30 cellular contexts compared by ENCODE assay signal in the genomic region with DNA sequence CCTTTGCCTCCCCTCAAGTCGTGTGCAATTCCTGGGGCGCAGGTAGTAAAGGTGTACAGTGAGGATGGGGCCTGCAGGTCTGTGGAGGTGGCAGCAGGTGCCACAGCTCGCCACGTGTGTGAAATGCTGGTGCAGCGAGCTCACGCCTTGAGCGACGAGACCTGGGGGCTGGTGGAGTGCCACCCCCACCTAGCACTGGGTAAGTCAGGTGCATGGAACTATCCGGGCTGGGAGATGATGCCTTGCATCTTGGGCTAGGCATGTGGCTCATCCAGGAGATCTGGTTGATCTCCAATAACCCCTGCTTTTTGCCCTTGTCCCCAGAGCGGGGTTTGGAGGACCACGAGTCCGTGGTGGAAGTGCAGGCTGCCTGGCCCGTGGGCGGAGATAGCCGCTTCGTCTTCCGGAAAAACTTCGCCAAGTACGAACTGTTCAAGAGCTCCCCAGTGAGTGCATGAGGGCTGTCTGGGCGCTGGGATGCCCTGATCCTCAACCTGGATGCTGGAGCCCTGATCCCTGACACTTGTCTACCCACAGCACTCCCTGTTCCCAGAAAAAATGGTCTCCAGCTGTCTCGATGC. TPM values are rescaled to one million over a fixed set of nuclear protein-coding genes. Genes with fewer than 3 reads are reported as not detected.
"Had no signal": no experiment of that assay in that cellular context is flagged by ENCODE, and none has a peak within 500 bp of the region (broad histone marks: within the 10 kb centered on the region; RNA-seq: fewer than 3 reads in every experiment).

No MANE protein-coding gene starts in this region.

- H3K4me2 ChIP-seq: hepatocyte had no signal

- H3K4me3 ChIP-seq: hepatocyte, left ventricle myocardium inferior, vagina had no signal

- DNase-seq: activated CD4-positive, alpha-beta T cell treated with anti-CD3 and anti-CD28 coated beads, Interleukin-2, amount 10 ng/mL, durations not matched to agents 7 days and 5 days; activated CD4-positive, CD25-positive, alpha-beta regulatory T cell treated with anti-CD3 and anti-CD28 coated beads, Interleukin-2, amount 50 U/mL, for 72 hours; activated CD8-positive, alpha-beta memory T cell treated with anti-CD3 and anti-CD28 coated beads, Interleukin-2, amount 10 ng/mL, durations not matched to agents 7 days and 5 days; activated CD8-positive, alpha-beta T cell treated with anti-CD3 and anti-CD28 coated beads for 36 hours; activated effector memory CD4-positive, alpha-beta T cell treated with anti-CD3 and anti-CD28 coated beads, Interleukin-2, amount 50 U/mL, for 16 hours; activated T-cell treated with anti-CD3 and anti-CD28 coated beads for 4 hours; anterior cingulate cortex; effector CD8-positive, alpha-beta T cell; erythroblast; foreskin fibroblast; immature natural killer cell; kidney glomerular epithelial cell; left ventricle myocardium inferior; mammary epithelial cell; midbrain; nucleus accumbens; small intestine; stimulated activated CD4-positive, alpha-beta T cell treated with anti-CD3 and anti-CD28 coated beads, Interleukin-15, amount 100 ng/mL, for 24 hours; stimulated activated CD4-positive, alpha-beta T cell treated with anti-CD3 and anti-CD28 coated beads, Interleukin-2, amount 100 ng/mL, for 48 hours; stimulated activated CD8-positive, alpha-beta memory T cell treated with anti-CD3 and anti-CD28 coated beads, Interleukin-4, amount 100 ng/mL, for 48 hours; stimulated activated naive B cell treated with anti-CD40 and anti-IgM and Interleukin-4, amounts not matched to agents 10 μg/mL and 1 μg/mL and 100 μg/mL, for 72 hours; trophoblast cell had no signal

- H3K36me3 ChIP-seq: left ventricle myocardium inferior had no signal

- H2AFZ ChIP-seq: hepatocyte had no signal

- H3K36me3 Mint-ChIP-seq: activated CD8-positive, alpha-beta memory T cell treated with anti-CD3 and anti-CD28 coated beads, Interleukin-2, amount 10 ng/mL, durations not matched to agents 7 days and 5 days; activated naive CD4-positive, alpha-beta T cell treated with anti-CD3 and anti-CD28 coated beads, Interleukin-2, amount 50 U/mL, for 24 hours; brain; immature natural killer cell; natural killer cell treated with Interleukin-12 subunit alpha and Interleukin-12 subunit beta and Interleukin-15 and Interleukin-18, amount 100 ng/mL, for 72 hours; stimulated activated naive B cell treated with anti-CD40 and anti-IgM and Interleukin-4, amounts not matched to agents 10 μg/mL and 1 μg/mL and 100 μg/mL, for 72 hours had no signal

- H3K4me3 Mint-ChIP-seq: activated CD4-positive, alpha-beta T cell treated with anti-CD3 and anti-CD28 coated beads, Interleukin-2, amount 10 ng/mL, durations not matched to agents 7 days and 5 days; activated CD8-positive, alpha-beta memory T cell treated with anti-CD3 and anti-CD28 coated beads, Interleukin-2, amount 10 ng/mL, durations not matched to agents 7 days and 5 days; activated CD8-positive, alpha-beta T cell treated with anti-CD3 and anti-CD28 coated beads for 36 hours; activated naive CD4-positive, alpha-beta T cell treated with anti-CD3 and anti-CD28 coated beads, Interleukin-2, amount 50 U/mL, for 24 hours; brain; dendritic cell treated with granulocyte-macrophage colony-stimulating factor and Interleukin-4, amounts not matched to agents 40 ng/mL and 50 ng/mL, for 4 days; immature natural killer cell; natural killer cell treated with Interleukin-12 subunit alpha and Interleukin-12 subunit beta and Interleukin-15 and Interleukin-18, amount 100 ng/mL, for 72 hours; stimulated activated naive B cell treated with anti-CD40 and anti-IgM and Interleukin-4, amounts not matched to agents 10 μg/mL and 1 μg/mL and 100 μg/mL, for 72 hours had no signal

- ATAC-seq: activated CD8-positive, alpha-beta memory T cell treated with anti-CD3 and anti-CD28 coated beads, Interleukin-2, amount 10 ng/mL, durations not matched to agents 7 days and 5 days; activated CD8-positive, alpha-beta T cell treated with anti-CD3 and anti-CD28 coated beads for 36 hours; natural killer cell treated with Interleukin-12 subunit alpha and Interleukin-12 subunit beta and Interleukin-15 and Interleukin-18, amount 100 ng/mL, for 72 hours; sciatic nerve; stimulated activated naive B cell treated with anti-CD40 and anti-IgM and Interleukin-4, amounts not matched to agents 10 μg/mL and 1 μg/mL and 100 μg/mL, for 72 hours had no signal

- H3K27ac Mint-ChIP-seq: activated CD4-positive, alpha-beta T cell treated with anti-CD3 and anti-CD28 coated beads, Interleukin-2, amount 10 ng/mL, durations not matched to agents 7 days and 5 days; activated CD8-positive, alpha-beta memory T cell treated with anti-CD3 and anti-CD28 coated beads, Interleukin-2, amount 10 ng/mL, durations not matched to agents 7 days and 5 days; activated CD8-positive, alpha-beta T cell treated with anti-CD3 and anti-CD28 coated beads for 36 hours; activated naive CD4-positive, alpha-beta T cell treated with anti-CD3 and anti-CD28 coated beads, Interleukin-2, amount 50 U/mL, for 24 hours; brain; dendritic cell treated with granulocyte-macrophage colony-stimulating factor and Interleukin-4, amounts not matched to agents 40 ng/mL and 50 ng/mL, for 4 days; immature natural killer cell; natural killer cell treated with Interleukin-12 subunit alpha and Interleukin-12 subunit beta and Interleukin-15 and Interleukin-18, amount 100 ng/mL, for 72 hours; stimulated activated naive B cell treated with anti-CD40 and anti-IgM and Interleukin-4, amounts not matched to agents 10 μg/mL and 1 μg/mL and 100 μg/mL, for 72 hours had no signal

- H3K9me3 ChIP-seq: left ventricle myocardium inferior, vagina had no signal

- H3K27me3 ChIP-seq: hepatocyte, vagina had no signal

- H3K9me3 Mint-ChIP-seq: activated CD4-positive, alpha-beta T cell treated with anti-CD3 and anti-CD28 coated beads, Interleukin-2, amount 10 ng/mL, durations not matched to agents 7 days and 5 days; activated CD8-positive, alpha-beta T cell treated with anti-CD3 and anti-CD28 coated beads for 36 hours; activated naive CD4-positive, alpha-beta T cell treated with anti-CD3 and anti-CD28 coated beads, Interleukin-2, amount 50 U/mL, for 24 hours; dendritic cell treated with granulocyte-macrophage colony-stimulating factor and Interleukin-4, amounts not matched to agents 40 ng/mL and 50 ng/mL, for 4 days; immature natural killer cell; natural killer cell treated with Interleukin-12 subunit alpha and Interleukin-12 subunit beta and Interleukin-15 and Interleukin-18, amount 100 ng/mL, for 72 hours; stimulated activated naive B cell treated with anti-CD40 and anti-IgM and Interleukin-4, amounts not matched to agents 10 μg/mL and 1 μg/mL and 100 μg/mL, for 72 hours had no signal

- FAIRE-seq: small intestine had no signal

- H3K27ac ChIP-seq: hepatocyte, left ventricle myocardium inferior, vagina had no signal

RNA-seq across cellular contexts. Expression of a gene that starts 5.2 kb away (rescaled TPM):
- total RNA-seq: glomerular endothelial cell had no signal
- polyA plus RNA-seq: immature natural killer cell had no signal
